8 cellular contexts compared by ENCODE assay signal in the genomic region with DNA sequence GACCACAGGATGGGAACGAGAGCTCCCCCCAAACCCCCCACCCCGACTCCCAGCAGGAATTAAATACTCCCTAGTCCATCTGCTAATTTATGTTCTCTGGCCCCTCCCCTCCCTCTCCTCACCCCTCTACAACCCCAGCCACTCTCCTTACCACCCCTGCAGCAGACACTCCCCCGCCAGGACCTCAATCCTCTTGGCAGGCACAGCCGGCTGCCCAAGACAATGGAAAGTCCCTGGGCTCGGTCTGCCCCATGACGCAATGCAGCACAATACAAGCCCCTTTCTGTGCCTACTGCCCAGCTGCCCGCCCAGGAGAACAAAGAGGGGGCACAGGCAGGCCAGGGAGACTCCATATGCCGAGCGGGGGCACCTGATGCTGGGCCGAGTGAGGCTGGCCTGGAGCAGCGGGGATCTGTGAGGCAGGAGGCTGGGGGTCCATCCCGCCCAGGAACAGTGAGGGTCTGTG. TPM values are rescaled to one million over a fixed set of nuclear protein-coding genes. Genes with fewer than 3 reads are reported as not detected.
DNase-seq lines count a peak whose midpoint lies in the region; ATAC-seq and TF ChIP-seq lines count a peak whose summit lies in the region.

No MANE protein-coding gene starts in this region.

- H3K4me1 ChIP-seq in Panc1 (ENCODE audit: control insufficient read depth, insufficient read depth, low read length) (peaks cover 35% of the 10 kb centered on the region), muscle layer of duodenum (ENCODE audit: control insufficient read depth in 1 of 2, insufficient read depth in 2 of 2, low read length in 2 of 2) (peaks cover 3 to 52% of the 10 kb centered on the region in 2 donors)

- H3K9me3 ChIP-seq in Panc1 (ENCODE audit: control insufficient read depth, insufficient read depth, low read depth, low read length) (no peaks in the 10 kb centered on the region), muscle layer of duodenum (ENCODE audit: control insufficient read depth in 1 of 2, low read length in 2 of 2) (no peaks in the 10 kb centered on the region)

- no peak overlapping the region for H3K4me3 ChIP-seq in Panc1 (ENCODE audit: low read depth in 2 of 2, low read length in 2 of 2)
- no peak overlapping the region for H3K4me3 ChIP-seq in muscle layer of duodenum (ENCODE audit: low read depth in 1 of 2, low read length in 2 of 2)

- POLR2A ChIA-PET in Panc1 (lab: Charles Lee): no interaction called here

- BruUV-seq in Panc1 (replicated peaks; lab: Mats Ljungman, UMichigan): no TSS peak

- H3K27me3 ChIP-seq in Panc1 (ENCODE audit: control insufficient read depth, insufficient read depth, low read length) (no peaks in the 10 kb centered on the region), muscle layer of duodenum (ENCODE audit: low read depth, low read length) (no peaks in the 10 kb centered on the region)

- H3K36me3 ChIP-seq in Panc1 (ENCODE audit: control insufficient read depth, insufficient read depth, low read length) (no peaks in the 10 kb centered on the region), muscle layer of duodenum (ENCODE audit: control insufficient read depth in 1 of 2, insufficient read depth in 2 of 2, low read length in 2 of 2) (no peaks in the 10 kb centered on the region)

- DNase-seq in DMS 273 treated with DMSO at 0.1 percent for 48 hours (lab: John Stamatoyannopoulos, UW) (peak; percentile 21), Panc1 (ENCODE audit: low read depth, low spot score) (no peak), fibroblast of gingiva (ENCODE audit: low read depth) (peak; percentile 82), NOMO-1 treated with dmso at 0.1 percent for 144 hours (lab: John Stamatoyannopoulos, UW; ENCODE audit: unreplicated experiment) (no peak), DMS53 treated with DMSO at 0.1 percent for 48 hours (lab: John Stamatoyannopoulos, UW; ENCODE audit: unreplicated experiment) (no peak)
- DNase-seq in stimulated activated CD8-positive, alpha-beta memory T cell treated with anti-CD3 and anti-CD28 coated beads, Interleukin-4, amount 100 ng/mL, for 48 hours: no peak

- CTCF ChIA-PET in Panc1 (lab: Charles Lee): no interaction called here

- no peak for TF ChIP-seq CTCF in Panc1 (IDR thresholded peaks at IDR 0.05)

- ATAC-seq in Panc1: peak; percentile 90
- ATAC-seq in HG02763 (IDR thresholded peaks at IDR 0.05; ENCODE audit: unreplicated experiment): no peak

- intact Hi-C loops in Panc1 (cut with micrococcal nuclease; ENCODE audit: unreplicated experiment): no loop called here

- H3K27ac ChIP-seq in Panc1 (ENCODE audit: low read length) (peak overlapping the region; percentile 85), muscle layer of duodenum (ENCODE audit: low read length) (peak overlapping the region; percentile 58)

- in situ Hi-C loops in Panc1 (cut with HindIII; ENCODE audit: low pct_unique_long_range_greater_than_20kb, low sequenced_read_pairs): no loop called here

RNA-seq across cellular contexts. Expression of gene CDC42EP4, which starts 30.3 kb away (rescaled TPM):
- total RNA-seq in Panc1 (2021; ENCODE audit: unreplicated experiment): 65.9 TPM
- polyA plus RNA-seq in Panc1 (2012; ENCODE audit: insufficient read length): 69.7 TPM

Comparison
In these comparisons a context has a peak if more than half of its experiments do, and no peak if none do; other contexts are left out.
1. DNase-seq: peak in DMS 273 treated with DMSO at 0.1 percent for 48 hours (single experiment) and fibroblast of gingiva (single experiment); none in Panc1 (single experiment), NOMO-1 treated with dmso at 0.1 percent for 144 hours (single experiment), DMS53 treated with DMSO at 0.1 percent for 48 hours (single experiment) and stimulated activated CD8-positive, alpha-beta memory T cell treated with anti-CD3 and anti-CD28 coated beads, Interleukin-4, amount 100 ng/mL, for 48 hours (single experiment).